In the genomic region with DNA sequence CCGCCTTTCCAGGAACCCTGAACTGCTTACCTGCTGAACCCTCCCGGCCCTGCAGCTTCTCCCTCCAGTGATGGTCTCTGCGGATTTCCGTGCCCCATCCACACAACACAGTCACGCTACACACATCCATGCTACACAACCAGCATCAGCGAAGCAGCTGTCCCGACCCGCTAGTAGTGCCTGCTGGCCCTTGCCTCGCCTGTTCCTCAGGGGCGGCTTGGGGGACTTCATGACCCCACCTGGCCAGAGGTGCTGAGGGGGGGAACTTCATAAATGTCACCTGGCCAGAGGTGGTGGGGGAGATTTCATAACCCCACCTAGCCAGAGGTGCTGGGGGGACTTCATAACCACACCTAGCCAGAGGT, we compare ENCODE assay signal across 8 cellular contexts. TPM values are rescaled to one million over a fixed set of nuclear protein-coding genes. Genes with fewer than 3 reads are reported as not detected.
DNase-seq lines count a peak whose midpoint lies in the region; ATAC-seq and TF ChIP-seq lines count a peak whose summit lies in the region.

No MANE protein-coding gene starts in this region.

- H3K27me3 ChIP-seq in SK-N-SH (ENCODE audit: insufficient read depth) (no peaks in the 10 kb centered on the region), foreskin keratinocyte (no peaks in the 10 kb centered on the region)

- no peaks in the 10 kb centered on the region for H3K9me3 ChIP-seq in SK-N-SH

- peak overlapping the region; percentile 81 for H3K9ac ChIP-seq in SK-N-SH

- H3K36me3 ChIP-seq in SK-N-SH (replicated peaks in 1 of 2; ENCODE audit: control insufficient read depth in 1 of 2, insufficient read depth in 2 of 2, low read length in 1 of 2): peaks cover 9 to 11% of the 10 kb centered on the region in 2 experiments

- no peaks in the 10 kb centered on the region for H3K27me3 Mint-ChIP-seq in stimulated activated naive CD8-positive, alpha-beta T cell treated with anti-CD3 and anti-CD28 coated beads, Interleukin-15, Interleukin-2, amounts not matched to agents 100 ng/mL and 50 ng/mL, for 24 hours

- H3K4me1 ChIP-seq in SK-N-SH (ENCODE audit: control insufficient read depth in 1 of 2, insufficient read depth in 2 of 2, low read depth in 1 of 2, low read length in 1 of 2) (peaks cover 0 to 5% of the 10 kb centered on the region in 2 experiments; a peak in 2 of 4 replicates), foreskin keratinocyte (peaks cover 5% of the 10 kb centered on the region)

- no peaks in the 10 kb centered on the region for H3F3A ChIP-seq in SK-N-SH (replicated peaks; ENCODE audit: insufficient read depth)

- H2AFZ ChIP-seq in SK-N-SH (ENCODE audit: low read depth): peak overlapping the region; percentile 92

- peak overlapping the region; percentile 77 for H3K27ac Mint-ChIP-seq in stimulated activated naive CD8-positive, alpha-beta T cell treated with anti-CD3 and anti-CD28 coated beads, Interleukin-15, Interleukin-2, amounts not matched to agents 100 ng/mL and 50 ng/mL, for 24 hours

- 0% methylated on average over 3 of the region's 10 CpGs for WGBS in SK-N-SH (ENCODE audit: low lambda C conversion rate)

- H3K79me2 ChIP-seq in SK-N-SH (ENCODE audit: insufficient read depth): peaks cover 18% of the 10 kb centered on the region

- peaks cover 12% of the 10 kb centered on the region for H3K36me3 Mint-ChIP-seq in stimulated activated naive CD8-positive, alpha-beta T cell treated with anti-CD3 and anti-CD28 coated beads, Interleukin-15, Interleukin-2, amounts not matched to agents 100 ng/mL and 50 ng/mL, for 24 hours (ENCODE audit: low read depth)

- no peak for TF ChIP-seq CTCF in SK-N-SH (IDR thresholded peaks at IDR 0.05)
- no peak for TF ChIP-seq CTCF in foreskin keratinocyte (conservative IDR thresholded peaks at IDR 0.05)

- DNase-seq in stimulated activated naive CD8-positive, alpha-beta T cell treated with anti-CD3 and anti-CD28 coated beads, Interleukin-15, Interleukin-2, amounts not matched to agents 100 U/mL and 50 U/mL, for 24 hours: no peak
- DNase-seq in SK-N-SH (no peak), foreskin keratinocyte (no peak), sciatic nerve (ENCODE audit: low spot score) (peak; percentile 68), COLO829 (ENCODE audit: low spot score) (no peak), kidney tubule cell (ENCODE audit: low spot score) (no peak)
- DNase-seq in activated CD4-positive, alpha-beta T cell treated with anti-CD3 and anti-CD28 coated beads, Interleukin-2, amount 50 U/mL, for 48 hours: no peak

- H3K4me1 Mint-ChIP-seq in stimulated activated naive CD8-positive, alpha-beta T cell treated with anti-CD3 and anti-CD28 coated beads, Interleukin-15, Interleukin-2, amounts not matched to agents 100 ng/mL and 50 ng/mL, for 24 hours (ENCODE audit: low read depth): peaks cover 32% of the 10 kb centered on the region

- no peaks in the 10 kb centered on the region for H3K9me3 Mint-ChIP-seq in stimulated activated naive CD8-positive, alpha-beta T cell treated with anti-CD3 and anti-CD28 coated beads, Interleukin-15, Interleukin-2, amounts not matched to agents 100 ng/mL and 50 ng/mL, for 24 hours

- no peaks in the 10 kb centered on the region for H4K20me1 ChIP-seq in SK-N-SH (ENCODE audit: insufficient read depth)

- intact Hi-C loops in sciatic nerve (cut with DNase I): no loop called here

- peak overlapping the region; percentile 31 to 80; a peak in 3 of 4 replicates for H3K27ac ChIP-seq in SK-N-SH (ENCODE audit: low read depth in 2 of 2, low read length in 1 of 2)
- H3K27ac ChIP-seq in foreskin keratinocyte: no peak overlapping the region

- H3K4me2 ChIP-seq in SK-N-SH: peak overlapping the region; percentile 87

- peak overlapping the region; percentile 84 for H3K4me3 Mint-ChIP-seq in stimulated activated naive CD8-positive, alpha-beta T cell treated with anti-CD3 and anti-CD28 coated beads, Interleukin-15, Interleukin-2, amounts not matched to agents 100 ng/mL and 50 ng/mL, for 24 hours

- POLR2A ChIA-PET in SK-N-SH (lab: Yijun Ruan, JAX): interaction anchor here (0.6 kb wide), 1 partner anchor 218 kb away, joined by 3 read pairs; no protein-coding TSS in a partner anchor

- no peak for ATAC-seq in stimulated activated naive CD8-positive, alpha-beta T cell treated with anti-CD3 and anti-CD28 coated beads, Interleukin-15, Interleukin-2, amounts not matched to agents 100 U/mL and 50 U/mL, for 24 hours
- ATAC-seq in foreskin keratinocyte (peak; percentile 47), sciatic nerve (peak; percentile 55)

- CTCF ChIA-PET in SK-N-SH (lab: Yijun Ruan, JAX): interaction anchor here (0.9 to 1.9 kb wide), 2 partner anchors 9 to 61 kb away, joined by 3 to 5 read pairs; no protein-coding TSS in a partner anchor

- H3K9me2 ChIP-seq in SK-N-SH: no peaks in the 10 kb centered on the region

- TF ChIP-seq RAD21 in SK-N-SH (IDR thresholded peaks at IDR 0.05; ENCODE audit: low read length): no peak

- peak overlapping the region; percentile 75 to 88 for H3K4me3 ChIP-seq in SK-N-SH (ENCODE audit: low read depth in 2 of 2, low read length in 1 of 2)

- no peak for TF ChIP-seq EP300 in SK-N-SH (IDR thresholded peaks at IDR 0.05; ENCODE audit: borderline replicate concordance in 1 of 2, low read depth in 1 of 2, low read length in 1 of 2)

TF ChIP-seq in SK-N-SH, 30 proteins besides CTCF, POLR2A, EP300 and RAD21:
- TF ChIP-seq RCOR1 (IDR thresholded peaks at IDR 0.05; ENCODE audit: low read length) (no peak), FOXM1 (IDR thresholded peaks at IDR 0.05; ENCODE audit: low read depth) (no peak), TCF12 (IDR thresholded peaks at IDR 0.05) (no peak), MEF2A (IDR thresholded peaks at IDR 0.05; ENCODE audit: borderline replicate concordance, low read depth) (no peak), RFX5 (IDR thresholded peaks at IDR 0.05; ENCODE audit: low read length) (no peak), CHD2 (IDR thresholded peaks at IDR 0.05; ENCODE audit: low read length, partially characterized antibody) (no peak), SIN3A (IDR thresholded peaks at IDR 0.05; ENCODE audit: borderline replicate concordance, low read depth, low read length) (no peak), NFIC (IDR thresholded peaks at IDR 0.05; ENCODE audit: borderline replicate concordance) (no peak), MXI1 (IDR thresholded peaks at IDR 0.05; ENCODE audit: low read depth, low read length) (no peak)
- TF ChIP-seq, protein P1, sequence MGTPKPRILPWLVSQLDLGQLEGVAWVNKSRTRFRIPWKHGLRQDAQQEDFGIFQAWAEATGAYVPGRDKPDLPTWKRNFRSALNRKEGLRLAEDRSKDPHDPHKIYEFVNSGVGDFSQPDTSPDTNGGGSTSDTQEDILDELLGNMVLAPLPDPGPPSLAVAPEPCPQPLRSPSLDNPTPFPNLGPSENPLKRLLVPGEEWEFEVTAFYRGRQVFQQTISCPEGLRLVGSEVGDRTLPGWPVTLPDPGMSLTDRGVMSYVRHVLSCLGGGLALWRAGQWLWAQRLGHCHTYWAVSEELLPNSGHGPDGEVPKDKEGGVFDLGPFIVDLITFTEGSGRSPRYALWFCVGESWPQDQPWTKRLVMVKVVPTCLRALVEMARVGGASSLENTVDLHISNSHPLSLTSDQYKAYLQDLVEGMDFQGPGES (IDR thresholded peaks at IDR 0.05; ENCODE audit: low read depth, low read length): no peak
- TF ChIP-seq, protein P2, sequence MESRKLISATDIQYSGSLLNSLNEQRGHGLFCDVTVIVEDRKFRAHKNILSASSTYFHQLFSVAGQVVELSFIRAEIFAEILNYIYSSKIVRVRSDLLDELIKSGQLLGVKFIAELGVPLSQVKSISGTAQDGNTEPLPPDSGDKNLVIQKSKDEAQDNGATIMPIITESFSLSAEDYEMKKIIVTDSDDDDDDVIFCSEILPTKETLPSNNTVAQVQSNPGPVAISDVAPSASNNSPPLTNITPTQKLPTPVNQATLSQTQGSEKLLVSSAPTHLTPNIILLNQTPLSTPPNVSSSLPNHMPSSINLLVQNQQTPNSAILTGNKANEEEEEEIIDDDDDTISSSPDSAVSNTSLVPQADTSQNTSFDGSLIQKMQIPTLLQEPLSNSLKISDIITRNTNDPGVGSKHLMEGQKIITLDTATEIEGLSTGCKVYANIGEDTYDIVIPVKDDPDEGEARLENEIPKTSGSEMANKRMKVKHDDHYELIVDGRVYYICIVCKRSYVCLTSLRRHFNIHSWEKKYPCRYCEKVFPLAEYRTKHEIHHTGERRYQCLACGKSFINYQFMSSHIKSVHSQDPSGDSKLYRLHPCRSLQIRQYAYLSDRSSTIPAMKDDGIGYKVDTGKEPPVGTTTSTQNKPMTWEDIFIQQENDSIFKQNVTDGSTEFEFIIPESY (IDR thresholded peaks at IDR 0.05; ENCODE audit: borderline replicate concordance, low read depth): no peak
- TF ChIP-seq, protein P3, sequence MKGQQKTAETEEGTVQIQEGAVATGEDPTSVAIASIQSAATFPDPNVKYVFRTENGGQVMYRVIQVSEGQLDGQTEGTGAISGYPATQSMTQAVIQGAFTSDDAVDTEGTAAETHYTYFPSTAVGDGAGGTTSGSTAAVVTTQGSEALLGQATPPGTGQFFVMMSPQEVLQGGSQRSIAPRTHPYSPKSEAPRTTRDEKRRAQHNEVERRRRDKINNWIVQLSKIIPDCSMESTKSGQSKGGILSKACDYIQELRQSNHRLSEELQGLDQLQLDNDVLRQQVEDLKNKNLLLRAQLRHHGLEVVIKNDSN (IDR thresholded peaks at IDR 0.05; ENCODE audit: borderline replicate concordance, low read depth): no peak

RNA-seq across cellular contexts. Expression of a gene that starts 0.5 kb away (rescaled TPM):
- polyA plus RNA-seq in SK-N-SH (2012; rRNA removed) (8.7 and 11.8 TPM in 2 replicates), foreskin keratinocyte (5.6 and 6.7 TPM in 2 replicates)
- polyA plus RNA-seq in SK-N-SH (2012; cell fraction: cytosol; rRNA removed): 9.8 and 10.1 TPM in 2 replicates
- 14.7 and 20.2 TPM in 2 replicates for polyA plus RNA-seq in SK-N-SH (2012; cell fraction: nucleus; rRNA removed)
- total RNA-seq in foreskin keratinocyte (17.9 and 19.4 TPM in 2 replicates), sciatic nerve (23.5 TPM)

RNA-seq across cellular contexts. Expression of a gene that starts 59.7 kb away (rescaled TPM):
- polyA plus RNA-seq in SK-N-SH (2012; rRNA removed) (53.4 and 53.6 TPM in 2 replicates), foreskin keratinocyte (35.0 and 39.5 TPM in 2 replicates)
- 41.6 and 51.6 TPM in 2 replicates for polyA plus RNA-seq in SK-N-SH (2012; cell fraction: cytosol; rRNA removed)
- 98.1 and 111 TPM in 2 replicates for polyA plus RNA-seq in SK-N-SH (2012; cell fraction: nucleus; rRNA removed)
- total RNA-seq in foreskin keratinocyte (92.8 and 95.7 TPM in 2 replicates), sciatic nerve (140 TPM)
